Comparison of ENCODE assay signal across 8 cellular contexts in the genomic region with DNA sequence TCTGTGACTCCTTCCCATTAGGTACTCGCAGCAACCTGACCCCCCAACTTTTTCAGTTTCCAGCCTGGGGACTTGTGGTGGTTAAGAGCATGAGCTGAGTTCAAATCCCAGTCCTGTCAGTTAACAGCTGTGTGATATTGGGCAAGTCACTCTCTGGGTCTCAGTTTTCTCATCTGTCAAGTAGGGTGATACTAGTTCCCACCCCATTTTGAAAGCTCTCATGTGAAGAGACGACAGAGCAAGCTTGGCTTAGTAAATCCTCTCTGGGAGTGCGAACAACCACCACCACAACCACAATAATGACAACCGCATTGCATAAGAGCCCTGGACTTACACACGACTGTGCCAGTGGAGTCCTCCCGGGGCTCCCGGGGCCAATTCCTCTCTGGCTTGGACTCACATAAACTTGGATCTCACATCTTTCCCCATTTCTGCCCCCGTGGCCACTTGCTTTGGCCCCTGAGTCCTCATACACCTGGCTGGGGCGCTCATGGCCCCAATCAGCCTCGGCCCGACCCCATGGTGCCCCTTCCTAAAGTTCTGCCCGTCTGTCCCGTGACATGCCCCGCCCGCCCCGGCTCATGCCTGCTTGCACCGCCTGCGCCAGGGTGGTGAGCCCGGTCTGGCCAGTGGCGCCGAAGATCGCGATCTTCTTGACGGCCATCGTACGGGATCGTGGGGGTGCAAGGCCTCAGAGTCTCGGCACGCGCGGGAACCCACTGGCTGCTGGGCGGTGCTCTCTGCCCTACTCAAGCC. TPM values are rescaled to one million over a fixed set of nuclear protein-coding genes. Genes with fewer than 3 reads are reported as not detected.
DNase-seq lines count a peak whose midpoint lies in the region; ATAC-seq and TF ChIP-seq lines count a peak whose summit lies in the region.

A gene (minus strand): TSS at position 721 of the 756 bp plus-strand sequence. CDS start 57 bp downstream, at position 664.

- peak within 1 kb of the TSS; percentile 90 for H3K27ac Mint-ChIP-seq in type B pancreatic cell

- peaks cover 13% of the 10 kb centered on the region for H3K4me1 Mint-ChIP-seq in type B pancreatic cell (ENCODE audit: unreplicated experiment)

- H3K23ac ChIP-seq in mesendoderm (ENCODE audit: low read length) = peak within 1 kb of the TSS; percentile 24

- WGBS in mesendoderm (ENCODE audit: extremely low coverage, insufficient coverage, low lambda C conversion rate) = no CpG with 5 or more reads among the region's 32 CpGs

- TF ChIP-seq CTCF in type B pancreatic cell (conservative IDR thresholded peaks at IDR 0.05) = no peak

- no peak within 1 kb of the TSS for H4K8ac ChIP-seq in mesendoderm (ENCODE audit: low read depth, low read length)

- H3K18ac ChIP-seq in mesendoderm (ENCODE audit: low read length) = peak within 1 kb of the TSS; percentile 19

- H2BK120ac ChIP-seq in mesendoderm (ENCODE audit: low read depth, low read length) = no peak within 1 kb of the TSS

- peak within 1 kb of the TSS; percentile 98 for H3K56ac ChIP-seq in mesendoderm (ENCODE audit: low read length)

- H3K36me3 Mint-ChIP-seq in type B pancreatic cell = peaks cover 5% of the 10 kb centered on the region

- no peak within 1 kb of the TSS for H2BK15ac ChIP-seq in mesendoderm (replicated peaks; ENCODE audit: low read depth)

- H2AK5ac ChIP-seq in mesendoderm (ENCODE audit: low read length) = peak within 1 kb of the TSS; percentile 14

- no peak within 1 kb of the TSS for H4K5ac ChIP-seq in mesendoderm (ENCODE audit: low read length)

- H3K4me3 ChIP-seq in duodenal mucosa (ENCODE audit: low read depth in 1 of 2, low read length in 2 of 2) (peak within 1 kb of the TSS; percentile 79 to 90), mesendoderm (ENCODE audit: low read length) (peak within 1 kb of the TSS; percentile 76)

- H3K27me3 ChIP-seq in duodenal mucosa (ENCODE audit: control insufficient read depth in 1 of 2, insufficient read depth in 2 of 2, low read length in 2 of 2) = peaks cover 4 to 6% of the 10 kb centered on the region in 2 donors
- peaks cover 10% of the 10 kb centered on the region for H3K27me3 ChIP-seq in mesendoderm (ENCODE audit: insufficient read depth, low read length, poor library complexity)

- peak within 1 kb of the TSS; percentile 88 for H3K4me3 Mint-ChIP-seq in type B pancreatic cell

- H3K79me2 ChIP-seq in mesendoderm (ENCODE audit: control insufficient read depth, insufficient read depth, low read length) = no peaks in the 10 kb centered on the region

- peak within 1 kb of the TSS; percentile 76 to 96 for H3K9ac ChIP-seq in duodenal mucosa (ENCODE audit: low read depth in 1 of 2, low read length in 2 of 2)
- H3K9ac ChIP-seq in mesendoderm (ENCODE audit: low read length) = peak within 1 kb of the TSS; percentile 86

- peaks cover 30% of the 10 kb centered on the region for H3K27me3 Mint-ChIP-seq in type B pancreatic cell

- H3K79me1 ChIP-seq in mesendoderm (ENCODE audit: low read length) = no peaks in the 10 kb centered on the region

- H3K9me3 ChIP-seq in duodenal mucosa (ENCODE audit: control insufficient read depth in 1 of 2, low read length in 2 of 2) = no peaks in the 10 kb centered on the region

- peak; percentile 35 for ATAC-seq in HG02943 (IDR thresholded peaks at IDR 0.05; ENCODE audit: low read depth, unreplicated experiment)
- no peak for ATAC-seq in GM18907 (IDR thresholded peaks at IDR 0.05; ENCODE audit: unreplicated experiment)

- peak within 1 kb of the TSS; percentile 93 for H3K27ac ChIP-seq in duodenal mucosa (ENCODE audit: low read depth, low read length)
- H3K27ac ChIP-seq in mesendoderm (ENCODE audit: low read depth, low read length) = no peak within 1 kb of the TSS

- H3K4me2 ChIP-seq in mesendoderm (ENCODE audit: low read length) = peak within 1 kb of the TSS; percentile 77

- H3K9me3 Mint-ChIP-seq in type B pancreatic cell = no peaks in the 10 kb centered on the region

- peak within 1 kb of the TSS; percentile 49 for H3K4ac ChIP-seq in mesendoderm (ENCODE audit: low read depth, low read length)

- H3K4me1 ChIP-seq in duodenal mucosa (ENCODE audit: control insufficient read depth in 1 of 2, insufficient read depth in 2 of 2, low read length in 2 of 2) (peaks cover 27 to 30% of the 10 kb centered on the region in 2 donors), mesendoderm (ENCODE audit: control insufficient read depth, low read depth, low read length) (peaks cover 5% of the 10 kb centered on the region)

- DNase-seq in EL (peak; percentile 66), SKM-1 treated with dmso at 0.1 percent for 144 hours (lab: John Stamatoyannopoulos, UW; ENCODE audit: unreplicated experiment) (peak; percentile 90), mesendoderm (no peak), type B pancreatic cell (ENCODE audit: extremely low spot score, unreplicated experiment) (no peak)
- DNase-seq in activated CD4-positive, alpha-beta T cell treated with anti-CD3 and anti-CD28 coated beads for 1 hour = no peak

- no peak within 1 kb of the TSS for H2BK5ac ChIP-seq in mesendoderm (ENCODE audit: low read length)

- H3K36me3 ChIP-seq in duodenal mucosa (ENCODE audit: control insufficient read depth in 1 of 2, insufficient read depth in 2 of 2, low read length in 2 of 2) (no peaks in the 10 kb centered on the region), mesendoderm (ENCODE audit: control insufficient read depth, insufficient read depth, low read length) (no peaks in the 10 kb centered on the region)

RNA-seq across cellular contexts. Expression of the gene that starts here (rescaled TPM):
- polyA plus RNA-seq in mesendoderm (2013, experiment 1 of 2) = 19.8 TPM
- 20.7 TPM for polyA plus RNA-seq in mesendoderm (2013, experiment 2 of 2)
- total RNA-seq in type B pancreatic cell (ENCODE audit: low replicate concordance) = 32.2 and 47.9 TPM in 2 replicates

Comparison
In these comparisons a context has a peak if more than half of its experiments do, and no peak if none do; other contexts are left out.
1. DNase-seq: peak in EL (single experiment) and SKM-1 treated with dmso at 0.1 percent for 144 hours (single experiment); none in mesendoderm (single experiment), type B pancreatic cell (single experiment) and activated CD4-positive, alpha-beta T cell treated with anti-CD3 and anti-CD28 coated beads for 1 hour (single experiment).